In the genomic region with DNA sequence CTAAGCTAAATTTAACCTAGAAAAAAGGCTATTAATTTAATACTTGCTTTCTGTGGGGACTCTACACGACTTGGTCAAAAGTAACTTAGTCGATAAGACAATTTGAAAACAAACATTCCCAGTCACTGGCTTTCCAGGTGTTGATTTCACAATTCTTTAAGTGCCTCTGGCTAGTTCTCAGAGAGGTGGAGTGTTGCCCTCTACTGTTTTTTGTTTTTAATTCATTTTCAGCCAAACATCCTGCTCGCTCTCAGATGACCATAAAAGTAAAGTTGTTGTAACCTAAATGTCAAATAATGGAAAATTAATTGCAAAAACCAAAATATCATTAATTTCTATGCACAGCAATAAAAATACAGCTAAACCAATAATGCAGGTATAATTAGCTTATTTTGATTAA, we compare ENCODE assay signal across 15 cellular contexts.
DNase-seq lines count a peak whose midpoint lies in the region; FAIRE-seq and TF ChIP-seq lines count a peak whose summit lies in the region.
"Had no signal": no experiment of that assay in that cellular context is flagged by ENCODE, and none has a peak within 500 bp of the region (broad histone marks: within the 10 kb centered on the region; RNA-seq: fewer than 3 reads in every experiment).

No MANE protein-coding gene starts in this region.

- no peak overlapping the region for H4K91ac ChIP-seq in trophoblast cell (ENCODE audit: low read depth, low read length)

- TF ChIP-seq POLR2A in esophagus squamous epithelium (IDR thresholded peaks at IDR 0.05), result no peak

- H2AK5ac ChIP-seq in trophoblast cell (ENCODE audit: low read length), result no peak overlapping the region

- no peak overlapping the region for H2AFZ ChIP-seq in trophoblast cell (ENCODE audit: insufficient read depth, low read length, poor library complexity)

- intact Hi-C loops in esophagus squamous epithelium (cut with DNase I), result loop anchor here (10.0 kb wide), 1 partner anchor 115 kb away; no protein-coding TSS in a partner anchor

- H2BK12ac ChIP-seq in trophoblast cell (ENCODE audit: low read length), result no peak overlapping the region

- H3K23ac ChIP-seq in trophoblast cell (ENCODE audit: low read length), result no peak overlapping the region

- H3K4me2 ChIP-seq in trophoblast cell (ENCODE audit: low read length), result no peak overlapping the region

- H3K79me1 ChIP-seq in trophoblast cell (ENCODE audit: low read length), result no peaks in the 10 kb centered on the region

- DNase-seq in DMS79 treated with DMSO at 0.1 percent for 48 hours (lab: John Stamatoyannopoulos, UW) (peak; percentile 20), DMS79 (lab: John Stamatoyannopoulos, UW) (no peak), NCI-H748 treated with DMSO at 0.1 percent for 48 hours (lab: John Stamatoyannopoulos, UW) (peak; percentile 3), trophoblast cell (peak; percentile 27 to 75), esophagus squamous epithelium (lab: John Stamatoyannopoulos, UW) (no peak), epidermal melanocyte (ENCODE audit: insufficient read length, low spot score) (no peak)
- no peak for DNase-seq in activated CD8-positive, alpha-beta memory T cell treated with anti-CD3 and anti-CD28 coated beads, Interleukin-2, amount 50 U/mL, for 48 hours
- DNase-seq: 8988T; activated T-cell treated with anti-CD3 and anti-CD28 coated beads, Interleukin-2, amount 50 U/mL, for 4 hours; Calu3; kidney; occipital lobe; stimulated activated CD4-positive, alpha-beta T cell treated with anti-CD3 and anti-CD28 coated beads, Interleukin-4, amount 100 ng/mL, for 24 hours had no signal

- no peak overlapping the region for H3K18ac ChIP-seq in trophoblast cell (ENCODE audit: low read length)

- no peaks in the 10 kb centered on the region for H3K27me3 ChIP-seq in trophoblast cell (ENCODE audit: insufficient read depth, low read length)
- H3K27me3 ChIP-seq in esophagus squamous epithelium, result no peaks in the 10 kb centered on the region

- no peak overlapping the region for H3K14ac ChIP-seq in trophoblast cell (ENCODE audit: low read length)

- no CpG with 5 or more reads among the region's 3 CpGs for WGBS in trophoblast cell (ENCODE audit: extremely low coverage, insufficient coverage, insufficient read length)
- WGBS in esophagus squamous epithelium, 2 donors, result 43 to 55% methylated on average over 3 of the region's 3 CpGs

- H3K27ac ChIP-seq in trophoblast cell (ENCODE audit: low read depth, low read length), result no peak overlapping the region
- no peak overlapping the region for H3K27ac ChIP-seq in esophagus squamous epithelium

- no peak overlapping the region for H3K9ac ChIP-seq in trophoblast cell (ENCODE audit: low read length)

- H4K12ac ChIP-seq in trophoblast cell (ENCODE audit: low read depth, low read length), result no peak overlapping the region

- no peaks in the 10 kb centered on the region for H3K79me2 ChIP-seq in trophoblast cell (ENCODE audit: control insufficient read depth, insufficient read depth, low read length, poor library complexity)

- H3K4me3 ChIP-seq in trophoblast cell (ENCODE audit: low read depth, low read length), result no peak overlapping the region
- no peak overlapping the region for H3K4me3 ChIP-seq in esophagus squamous epithelium

- FAIRE-seq in endometrium (lab: Jason Lieb, UNC), result peak; percentile 78
- FAIRE-seq: astrocyte had no signal

- peak in 1 of 6 experiments; percentile 26 for TF ChIP-seq CTCF in esophagus squamous epithelium (IDR thresholded peaks at IDR 0.05)

- H3K36me3 ChIP-seq in trophoblast cell (ENCODE audit: control insufficient read depth in 1 of 2, insufficient read depth in 2 of 2, low read length in 2 of 2), result no peaks in the 10 kb centered on the region
- peaks cover 0 to 57% (median 0%) of the 10 kb centered on the region in 3 donors for H3K36me3 ChIP-seq in esophagus squamous epithelium

- no peak overlapping the region for H2BK120ac ChIP-seq in trophoblast cell (ENCODE audit: insufficient read depth, low read length, poor library complexity)

- no peaks in the 10 kb centered on the region for H3K9me3 ChIP-seq in trophoblast cell (ENCODE audit: insufficient read depth, low read depth, low read length)
- no peaks in the 10 kb centered on the region for H3K9me3 ChIP-seq in esophagus squamous epithelium

- H3K4me1 ChIP-seq in trophoblast cell (ENCODE audit: control insufficient read depth in 1 of 2, insufficient read depth in 2 of 2, low read length in 2 of 2) (peaks cover 0 to 3% of the 10 kb centered on the region in 2 experiments), esophagus squamous epithelium (no peaks in the 10 kb centered on the region)

- H3K4ac ChIP-seq in trophoblast cell (ENCODE audit: low read depth, low read length), result no peak overlapping the region

- no peak overlapping the region for H4K8ac ChIP-seq in trophoblast cell (ENCODE audit: low read depth, low read length)

- no peak overlapping the region for H2BK5ac ChIP-seq in trophoblast cell (ENCODE audit: low read depth, low read length, poor library complexity)

Comparison
In these comparisons a context has a peak if more than half of its experiments do, and no peak if none do; other contexts are left out.
1. DNase-seq: peak in DMS79 treated with DMSO at 0.1 percent for 48 hours (single experiment), NCI-H748 treated with DMSO at 0.1 percent for 48 hours (single experiment) and trophoblast cell (2 of 2); none in DMS79 (single experiment), esophagus squamous epithelium (single experiment), epidermal melanocyte (single experiment) and activated CD8-positive, alpha-beta memory T cell treated with anti-CD3 and anti-CD28 coated beads, Interleukin-2, amount 50 U/mL, for 48 hours (single experiment).